In genomic region chr6:33841868-33842267, GRCh38 we compare ENCODE assay signal across 1 cellular context.
A peak's percentile ranks its signal among the peaks of the same experiment; 100 is the strongest.
TF ChIP-seq lines count a peak whose summit lies in the region.

No MANE protein-coding gene starts in this region.

TF ChIP-seq in K562, 482 proteins besides CTCF, POLR2A, EP300 and RAD21 (continued from another document):
- TF ChIP-seq, protein P1, sequence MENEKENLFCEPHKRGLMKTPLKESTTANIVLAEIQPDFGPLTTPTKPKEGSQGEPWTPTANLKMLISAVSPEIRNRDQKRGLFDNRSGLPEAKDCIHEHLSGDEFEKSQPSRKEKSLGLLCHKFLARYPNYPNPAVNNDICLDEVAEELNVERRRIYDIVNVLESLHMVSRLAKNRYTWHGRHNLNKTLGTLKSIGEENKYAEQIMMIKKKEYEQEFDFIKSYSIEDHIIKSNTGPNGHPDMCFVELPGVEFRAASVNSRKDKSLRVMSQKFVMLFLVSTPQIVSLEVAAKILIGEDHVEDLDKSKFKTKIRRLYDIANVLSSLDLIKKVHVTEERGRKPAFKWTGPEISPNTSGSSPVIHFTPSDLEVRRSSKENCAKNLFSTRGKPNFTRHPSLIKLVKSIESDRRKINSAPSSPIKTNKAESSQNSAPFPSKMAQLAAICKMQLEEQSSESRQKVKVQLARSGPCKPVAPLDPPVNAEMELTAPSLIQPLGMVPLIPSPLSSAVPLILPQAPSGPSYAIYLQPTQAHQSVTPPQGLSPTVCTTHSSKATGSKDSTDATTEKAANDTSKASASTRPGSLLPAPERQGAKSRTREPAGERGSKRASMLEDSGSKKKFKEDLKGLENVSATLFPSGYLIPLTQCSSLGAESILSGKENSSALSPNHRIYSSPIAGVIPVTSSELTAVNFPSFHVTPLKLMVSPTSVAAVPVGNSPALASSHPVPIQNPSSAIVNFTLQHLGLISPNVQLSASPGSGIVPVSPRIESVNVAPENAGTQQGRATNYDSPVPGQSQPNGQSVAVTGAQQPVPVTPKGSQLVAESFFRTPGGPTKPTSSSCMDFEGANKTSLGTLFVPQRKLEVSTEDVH (IDR thresholded peaks at IDR 0.05; ENCODE audit: low read depth, partially characterized antibody): no peak
- TF ChIP-seq ZNF589 (CRISPR knock-in tag; IDR thresholded peaks at IDR 0.05; ENCODE audit: low read depth) (no peak), E4F1 (CRISPR knock-in tag; IDR thresholded peaks at IDR 0.05; ENCODE audit: borderline replicate concordance) (no peak), CBX1 (IDR thresholded peaks at IDR 0.05; ENCODE audit: low read depth) (peak; percentile 86; the same call in 1 of the 2 replicates), CGGBP1 (CRISPR knock-in tag; IDR thresholded peaks at IDR 0.05) (no peak), ZNF143 (CRISPR knock-in tag; IDR thresholded peaks at IDR 0.05) (no peak), PYGO2 (tag; IDR thresholded peaks at IDR 0.05) (no peak), ASH1L (IDR thresholded peaks at IDR 0.05; ENCODE audit: borderline replicate concordance, low read depth, partially characterized antibody) (no peak), DEAF1 (CRISPR knock-in tag; IDR thresholded peaks at IDR 0.05) (no peak), MTA3 (IDR thresholded peaks at IDR 0.05; ENCODE audit: borderline replicate concordance) (0 out of 2 replicates have a peak, but pooled peaks have one; percentile 14), BCOR (IDR thresholded peaks at IDR 0.05) (peak; percentile 98), PTBP1 (IDR thresholded peaks at IDR 0.05; ENCODE audit: low read depth, low read length) (peak; percentile 89; the same call in 1 of the 2 replicates), ZNF507 (tag; conservative IDR thresholded peaks at IDR 0.05) (no peak), ZFP1 (CRISPR knock-in tag; IDR thresholded peaks at IDR 0.05) (no peak), NEUROD1 (IDR thresholded peaks at IDR 0.05; ENCODE audit: borderline replicate concordance, low read depth, low read length, partially characterized antibody) (no peak), ZBTB34 (CRISPR knock-in tag; IDR thresholded peaks at IDR 0.05) (no peak), CHD4 (IDR thresholded peaks at IDR 0.05; ENCODE audit: insufficient read depth, insufficient replicate concordance, low read depth, low read length, poor library complexity, severe bottlenecking) (peak; percentile 60), CBX3 (IDR thresholded peaks at IDR 0.05; ENCODE audit: borderline replicate concordance in 1 of 2, low read length in 2 of 2) (peak in 1 of 2 experiments; percentile 44; a peak in 1 of 3 replicates), ZNF639 (CRISPR knock-in tag; conservative IDR thresholded peaks at IDR 0.05 in 1 of 2, IDR thresholded peaks at IDR 0.05 in 1 of 2) (no peak), ARNT (IDR thresholded peaks at IDR 0.05) (no peak), ZNF175 (CRISPR knock-in tag; IDR thresholded peaks at IDR 0.05; ENCODE audit: low read depth) (no peak), U2AF1 (optimal IDR thresholded peaks at IDR 0.05; ENCODE audit: low read depth, low read length) (no peak), ZNF436 (CRISPR knock-in tag; IDR thresholded peaks at IDR 0.05) (peak; percentile 96), EWSR1 (IDR thresholded peaks at IDR 0.05; ENCODE audit: borderline replicate concordance, low read depth, partially characterized antibody) (no peak), ZKSCAN3 (CRISPR knock-in tag; IDR thresholded peaks at IDR 0.05) (no peak), ZNF696 (CRISPR knock-in tag; conservative IDR thresholded peaks at IDR 0.05) (no peak), ADNP (tag; IDR thresholded peaks at IDR 0.05) (peak; percentile 71), KHSRP (IDR thresholded peaks at IDR 0.05) (no peak), TCF7L2 (IDR thresholded peaks at IDR 0.05; ENCODE audit: low read depth, low read length) (no peak), HDAC2 (IDR thresholded peaks at IDR 0.05) (peak; percentile 82), CBFA2T3 (IDR thresholded peaks at IDR 0.05) (no peak), ZNF174 (CRISPR knock-in tag; IDR thresholded peaks at IDR 0.05) (no peak), HCFC1 (IDR thresholded peaks at IDR 0.05; ENCODE audit: low read depth, low read length) (no peak), RBM25 (IDR thresholded peaks at IDR 0.05; ENCODE audit: low read depth, low read length, severe bottlenecking) (peak; percentile 99), SMARCA5 (IDR thresholded peaks at IDR 0.05) (peak; percentile 94), KDM1A (IDR thresholded peaks at IDR 0.05) (peak; percentile 79 to 88), CEBPG (CRISPR knock-in tag; IDR thresholded peaks at IDR 0.05) (no peak), CEBPG (tag; conservative IDR thresholded peaks at IDR 0.05 in 1 of 2, IDR thresholded peaks at IDR 0.05 in 1 of 2) (no peak), ZFP36 (IDR thresholded peaks at IDR 0.05; ENCODE audit: low read depth, low read length, partially characterized antibody) (peak; percentile 100), MCM2 (IDR thresholded peaks at IDR 0.05; ENCODE audit: low read depth) (no peak), ZBTB8A (IDR thresholded peaks at IDR 0.05; ENCODE audit: partially characterized antibody) (no peak), GTF2E2 (tag; IDR thresholded peaks at IDR 0.05) (no peak), RCOR1 (IDR thresholded peaks at IDR 0.05; ENCODE audit: borderline replicate concordance in 1 of 2, low read depth in 2 of 2, low read length in 2 of 2) (peak in 1 of 2 experiments; percentile 78; a peak in 1 of 4 replicates)
- TF ChIP-seq, protein P2, sequence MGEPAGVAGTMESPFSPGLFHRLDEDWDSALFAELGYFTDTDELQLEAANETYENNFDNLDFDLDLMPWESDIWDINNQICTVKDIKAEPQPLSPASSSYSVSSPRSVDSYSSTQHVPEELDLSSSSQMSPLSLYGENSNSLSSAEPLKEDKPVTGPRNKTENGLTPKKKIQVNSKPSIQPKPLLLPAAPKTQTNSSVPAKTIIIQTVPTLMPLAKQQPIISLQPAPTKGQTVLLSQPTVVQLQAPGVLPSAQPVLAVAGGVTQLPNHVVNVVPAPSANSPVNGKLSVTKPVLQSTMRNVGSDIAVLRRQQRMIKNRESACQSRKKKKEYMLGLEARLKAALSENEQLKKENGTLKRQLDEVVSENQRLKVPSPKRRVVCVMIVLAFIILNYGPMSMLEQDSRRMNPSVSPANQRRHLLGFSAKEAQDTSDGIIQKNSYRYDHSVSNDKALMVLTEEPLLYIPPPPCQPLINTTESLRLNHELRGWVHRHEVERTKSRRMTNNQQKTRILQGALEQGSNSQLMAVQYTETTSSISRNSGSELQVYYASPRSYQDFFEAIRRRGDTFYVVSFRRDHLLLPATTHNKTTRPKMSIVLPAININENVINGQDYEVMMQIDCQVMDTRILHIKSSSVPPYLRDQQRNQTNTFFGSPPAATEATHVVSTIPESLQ (CRISPR knock-in tag; IDR thresholded peaks at IDR 0.05): no peak
- TF ChIP-seq, protein P3, sequence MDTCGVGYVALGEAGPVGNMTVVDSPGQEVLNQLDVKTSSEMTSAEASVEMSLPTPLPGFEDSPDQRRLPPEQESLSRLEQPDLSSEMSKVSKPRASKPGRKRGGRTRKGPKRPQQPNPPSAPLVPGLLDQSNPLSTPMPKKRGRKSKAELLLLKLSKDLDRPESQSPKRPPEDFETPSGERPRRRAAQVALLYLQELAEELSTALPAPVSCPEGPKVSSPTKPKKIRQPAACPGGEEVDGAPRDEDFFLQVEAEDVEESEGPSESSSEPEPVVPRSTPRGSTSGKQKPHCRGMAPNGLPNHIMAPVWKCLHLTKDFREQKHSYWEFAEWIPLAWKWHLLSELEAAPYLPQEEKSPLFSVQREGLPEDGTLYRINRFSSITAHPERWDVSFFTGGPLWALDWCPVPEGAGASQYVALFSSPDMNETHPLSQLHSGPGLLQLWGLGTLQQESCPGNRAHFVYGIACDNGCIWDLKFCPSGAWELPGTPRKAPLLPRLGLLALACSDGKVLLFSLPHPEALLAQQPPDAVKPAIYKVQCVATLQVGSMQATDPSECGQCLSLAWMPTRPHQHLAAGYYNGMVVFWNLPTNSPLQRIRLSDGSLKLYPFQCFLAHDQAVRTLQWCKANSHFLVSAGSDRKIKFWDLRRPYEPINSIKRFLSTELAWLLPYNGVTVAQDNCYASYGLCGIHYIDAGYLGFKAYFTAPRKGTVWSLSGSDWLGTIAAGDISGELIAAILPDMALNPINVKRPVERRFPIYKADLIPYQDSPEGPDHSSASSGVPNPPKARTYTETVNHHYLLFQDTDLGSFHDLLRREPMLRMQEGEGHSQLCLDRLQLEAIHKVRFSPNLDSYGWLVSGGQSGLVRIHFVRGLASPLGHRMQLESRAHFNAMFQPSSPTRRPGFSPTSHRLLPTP (IDR thresholded peaks at IDR 0.05; ENCODE audit: borderline replicate concordance, extremely low read depth, insufficient read length): peak; percentile 42
TF ChIP-seq in K562: peak in this region for 15.
